Comparison of ENCODE assay signal across 20 cellular contexts in genomic region chr20:41223112-41223511, GRCh38.
A peak's percentile ranks its signal among the peaks of the same experiment; 100 is the strongest.
DNase-seq lines count a peak whose midpoint lies in the region; ATAC-seq lines count a peak whose summit lies in the region.
"Had no signal": no experiment of that assay in that cellular context is flagged by ENCODE, and none has a peak within 500 bp of the region (broad histone marks: within the 10 kb centered on the region; RNA-seq: fewer than 3 reads in every experiment).

No MANE protein-coding gene starts in this region.

- H3K9me3 ChIP-seq in adipocyte (ENCODE audit: control insufficient read depth, low read length) (no peaks in the 10 kb centered on the region), mesenchymal stem cell (ENCODE audit: control insufficient read depth, low read length) (no peaks in the 10 kb centered on the region)
- H3K9me3 ChIP-seq: colonic mucosa, neutrophil had no signal

- no peak overlapping the region for H2AK5ac ChIP-seq in mesenchymal stem cell (ENCODE audit: low read length, severe bottlenecking)

- no peak overlapping the region for H3K14ac ChIP-seq in mesenchymal stem cell (ENCODE audit: low read length in 2 of 2)

- no peak overlapping the region for H2BK120ac ChIP-seq in mesenchymal stem cell (ENCODE audit: low read depth, low read length)

- no peak overlapping the region for H3K4me2 ChIP-seq in mesenchymal stem cell (ENCODE audit: low read length, poor library complexity, severe bottlenecking)

- H2BK12ac ChIP-seq in mesenchymal stem cell (ENCODE audit: low read length in 2 of 2) = no peak overlapping the region

- no peak overlapping the region for H3K4me3 ChIP-seq in adipocyte (ENCODE audit: low read length)
- no peak overlapping the region for H3K4me3 ChIP-seq in mesenchymal stem cell (ENCODE audit: insufficient read depth in 1 of 2, low read depth in 1 of 2, low read length in 2 of 2)
- H3K4me3 ChIP-seq: colonic mucosa, K562 had no signal

- DNase-seq in adipocyte (ENCODE audit: low read depth) (peak; percentile 44), mesenchymal stem cell (peak; percentile 31), substantia nigra (lab: John Stamatoyannopoulos, UW) (no peak), NCI-H128 (lab: John Stamatoyannopoulos, UW; ENCODE audit: unreplicated experiment) (no peak)
- DNase-seq in stimulated activated CD4-positive, alpha-beta T cell treated with anti-CD3 and anti-CD28 coated beads, Interleukin-4, amount 100 ng/mL, for 24 hours = no peak
- DNase-seq in activated CD8-positive, alpha-beta memory T cell treated with anti-CD3 and anti-CD28 coated beads, Interleukin-2, amount 50 U/mL, for 48 hours = no peak
- DNase-seq: activated effector memory CD4-positive, alpha-beta T cell treated with anti-CD3 and anti-CD28 coated beads, Interleukin-2, amount 50 U/mL, for 16 hours; CD8-positive, alpha-beta memory T cell; colonic mucosa; DMS53; foreskin melanocyte; NCI-H2171 treated with DMSO at 0.1 percent for 48 hours; OCI-M1; SIG-M5; stimulated activated CD4-positive, alpha-beta T cell treated with anti-CD3 and anti-CD28 coated beads, Interleukin-2, amount 100 ng/mL, for 24 hours; T-cell had no signal

- H2AFZ ChIP-seq in mesenchymal stem cell (ENCODE audit: low read depth, low read length) = no peak overlapping the region

- H3K4me1 ChIP-seq in adipocyte (ENCODE audit: control insufficient read depth, insufficient read depth, low read length) = peaks cover 43% of the 10 kb centered on the region
- no peaks in the 10 kb centered on the region for H3K4me1 ChIP-seq in mesenchymal stem cell (ENCODE audit: control insufficient read depth, insufficient read depth, low read depth, low read length)
- H3K4me1 ChIP-seq: colonic mucosa had no signal

- no peak overlapping the region for H4K8ac ChIP-seq in mesenchymal stem cell (ENCODE audit: low read length)

- peaks cover 12% of the 10 kb centered on the region for H3K79me1 ChIP-seq in mesenchymal stem cell (replicated peaks; ENCODE audit: low read length, poor library complexity, severe bottlenecking)

- no peak overlapping the region for H3K23ac ChIP-seq in mesenchymal stem cell (ENCODE audit: low read length in 2 of 2)

- H3K27me3 ChIP-seq in adipocyte (replicated peaks; ENCODE audit: control insufficient read depth, insufficient read depth, low read length) (no peaks in the 10 kb centered on the region), mesenchymal stem cell (ENCODE audit: control insufficient read depth in 1 of 2, insufficient read depth in 1 of 2, low read length in 2 of 2) (no peaks in the 10 kb centered on the region)
- H3K27me3 ChIP-seq: colonic mucosa, neutrophil had no signal

- H2BK15ac ChIP-seq in mesenchymal stem cell (ENCODE audit: low read depth, poor library complexity, severe bottlenecking) = no peak overlapping the region

- H3K36me3 ChIP-seq in adipocyte (ENCODE audit: control insufficient read depth, insufficient read depth, low read length, severe bottlenecking) = no peaks in the 10 kb centered on the region
- H3K36me3 ChIP-seq in mesenchymal stem cell (ENCODE audit: control insufficient read depth in 1 of 2, insufficient read depth in 2 of 2, low read depth in 1 of 2, low read length in 2 of 2) = peaks cover 4 to 16% of the 10 kb centered on the region in 2 experiments
- H3K36me3 ChIP-seq: colonic mucosa, neutrophil had no signal

- H2BK5ac ChIP-seq in mesenchymal stem cell (ENCODE audit: low read depth, low read length, poor library complexity, severe bottlenecking) = no peak overlapping the region

- no peak overlapping the region for H3K18ac ChIP-seq in mesenchymal stem cell (ENCODE audit: low read depth in 1 of 2, low read length in 2 of 2)

- H3K9ac ChIP-seq in adipocyte (ENCODE audit: low read length) = peak overlapping the region; percentile 1
- H3K9ac ChIP-seq in mesenchymal stem cell (ENCODE audit: low read length) = peak overlapping the region; percentile 69

- no peak overlapping the region for H3K4ac ChIP-seq in mesenchymal stem cell (ENCODE audit: low read depth in 1 of 2, low read length in 2 of 2)

- H3K27ac ChIP-seq in cingulate gyrus (ENCODE audit: low read depth, low read length) (peak overlapping the region; percentile 99), mesenchymal stem cell (ENCODE audit: low read length, poor library complexity, severe bottlenecking) (no peak overlapping the region), substantia nigra (ENCODE audit: low read depth, low read length, poor library complexity, severe bottlenecking) (peak overlapping the region; percentile 97)
- H3K27ac ChIP-seq: colonic mucosa, neutrophil had no signal

- no peak for ATAC-seq in HG03378 (IDR thresholded peaks at IDR 0.05; ENCODE audit: unreplicated experiment)
- ATAC-seq: K562, T-cell had no signal

- H4K91ac ChIP-seq in mesenchymal stem cell (ENCODE audit: low read length) = no peak overlapping the region

Comparison
In these comparisons a context has a peak if more than half of its experiments do, and no peak if none do; other contexts are left out.
1. DNase-seq: peak in adipocyte (single experiment) and mesenchymal stem cell (single experiment); none in substantia nigra (0 of 49), NCI-H128 (single experiment), stimulated activated CD4-positive, alpha-beta T cell treated with anti-CD3 and anti-CD28 coated beads, Interleukin-4, amount 100 ng/mL, for 24 hours (single experiment) and activated CD8-positive, alpha-beta memory T cell treated with anti-CD3 and anti-CD28 coated beads, Interleukin-2, amount 50 U/mL, for 48 hours (single experiment).